Comparison of ENCODE assay signal across 17 cellular contexts in genomic region chr2:65536596-65536995, GRCh38.
DNase-seq lines count a peak whose midpoint lies in the region; ATAC-seq, FAIRE-seq and TF ChIP-seq lines count a peak whose summit lies in the region.
"Had no signal": no experiment of that assay in that cellular context is flagged by ENCODE, and none has a peak within 500 bp of the region (broad histone marks: within the 10 kb centered on the region; RNA-seq: fewer than 3 reads in every experiment).

No MANE protein-coding gene starts in this region.

- in situ Hi-C loops in HAP-1 (cut with MboI; ENCODE audit: low sequenced_read_pairs): no loop called here

- no peaks in the 10 kb centered on the region for H3K9me3 ChIP-seq in effector memory CD4-positive, alpha-beta T cell (ENCODE audit: control insufficient read depth, low read length)
- H3K9me3 ChIP-seq in HAP-1: no peaks in the 10 kb centered on the region

- no peak for FAIRE-seq in GM12891 (lab: Jason Lieb, UNC)

- no peak for TF ChIP-seq POLR2A in GM12891 (IDR thresholded peaks at IDR 0.05; ENCODE audit: low read depth, low read length)

- no peaks in the 10 kb centered on the region for H3K27me3 ChIP-seq in effector memory CD4-positive, alpha-beta T cell (replicated peaks; ENCODE audit: control insufficient read depth, insufficient read depth, low read length, poor library complexity, severe bottlenecking)
- no peaks in the 10 kb centered on the region for H3K27me3 ChIP-seq in HAP-1 (ENCODE audit: low read depth)

- DNase-seq in GM12891 (ENCODE audit: insufficient read length, low spot score) (peak; percentile 36), HAP-1 (ENCODE audit: low spot score in 2 of 2) (no peak), NCI-H526 (lab: John Stamatoyannopoulos, UW) (no peak), SHP77 (lab: John Stamatoyannopoulos, UW) (no peak)
- no peak for DNase-seq in effector memory CD4-positive, alpha-beta T cell
- DNase-seq: activated CD8-positive, alpha-beta memory T cell treated with anti-CD3 and anti-CD28 coated beads, Interleukin-2, amount 10 ng/mL, durations not matched to agents 7 days and 5 days; DND-41; effector memory CD8-positive, alpha-beta T cell; hippocampal formation; mesenchymal stem cell; NCI-H2029; posterior cingulate gyrus; stimulated activated CD4-positive, alpha-beta T cell treated with anti-CD3 and anti-CD28 coated beads, Interleukin-2, amount 100 ng/mL, for 24 hours; T-helper 17 cell had no signal

- no peak overlapping the region for H3K27ac ChIP-seq in effector memory CD4-positive, alpha-beta T cell (ENCODE audit: insufficient read depth, low read length, poor library complexity, severe bottlenecking)

- H3K4me3 ChIP-seq in effector memory CD4-positive, alpha-beta T cell (ENCODE audit: insufficient read depth, low read depth, low read length, poor library complexity, severe bottlenecking): no peak overlapping the region
- H3K4me3 ChIP-seq in HAP-1: no peak overlapping the region

- H3K36me3 ChIP-seq in effector memory CD4-positive, alpha-beta T cell (ENCODE audit: control insufficient read depth, insufficient read depth, low read length): no peaks in the 10 kb centered on the region
- H3K36me3 ChIP-seq in HAP-1 (replicated peaks): no peaks in the 10 kb centered on the region

- ATAC-seq in GM19328 (IDR thresholded peaks at IDR 0.05; ENCODE audit: unreplicated experiment) (peak; percentile 93), HG02610 (IDR thresholded peaks at IDR 0.05; ENCODE audit: unreplicated experiment) (peak; percentile 96), HG03342 (IDR thresholded peaks at IDR 0.05; ENCODE audit: unreplicated experiment) (peak; percentile 86)
- ATAC-seq: activated CD8-positive, alpha-beta memory T cell treated with anti-CD3 and anti-CD28 coated beads, Interleukin-2, amount 10 ng/mL, durations not matched to agents 7 days and 5 days; effector memory CD8-positive, alpha-beta T cell; T-helper 17 cell had no signal

- no peaks in the 10 kb centered on the region for H3K4me1 ChIP-seq in effector memory CD4-positive, alpha-beta T cell (ENCODE audit: control insufficient read depth, insufficient read depth, low read length, poor library complexity, severe bottlenecking)
- H3K4me1 ChIP-seq in HAP-1: no peaks in the 10 kb centered on the region

TF ChIP-seq in GM12891, 5 proteins besides CTCF, POLR2A, EP300 and RAD21:
- TF ChIP-seq TAF1 (IDR thresholded peaks at IDR 0.05; ENCODE audit: low read depth, low read length) (no peak), POU2F2 (IDR thresholded peaks at IDR 0.05; ENCODE audit: low read depth, low read length) (no peak), PAX5 (IDR thresholded peaks at IDR 0.05; ENCODE audit: insufficient read depth, low read length, severe bottlenecking) (no peak), POLR2AphosphoS5 (IDR thresholded peaks at IDR 0.05; ENCODE audit: low read depth, low read length) (no peak), SPI1 (IDR thresholded peaks at IDR 0.05; ENCODE audit: low read depth, low read length) (no peak)
